Comparison of ENCODE assay signal across 14 cellular contexts in genomic region chr18:30903566-30903965, GRCh38.
A peak's percentile ranks its signal among the peaks of the same experiment; 100 is the strongest.
DNase-seq lines count a peak whose midpoint lies in the region; ATAC-seq and TF ChIP-seq lines count a peak whose summit lies in the region.
"Had no signal": no experiment of that assay in that cellular context is flagged by ENCODE, and none has a peak within 500 bp of the region (broad histone marks: within the 10 kb centered on the region; RNA-seq: fewer than 3 reads in every experiment).

No MANE protein-coding gene starts in this region.

- H3K9me3 ChIP-seq in mammary epithelial cell (replicated peaks; ENCODE audit: insufficient read depth, low read length) (no peaks in the 10 kb centered on the region), mesenchymal stem cell (ENCODE audit: control insufficient read depth, low read length) (no peaks in the 10 kb centered on the region)
- H3K9me3 ChIP-seq: esophagus muscularis mucosa had no signal

- no peak overlapping the region for H3K23ac ChIP-seq in mesenchymal stem cell (ENCODE audit: low read length in 2 of 2)

- H3K14ac ChIP-seq in mesenchymal stem cell (ENCODE audit: low read length in 2 of 2), result peak overlapping the region in 1 of 2 experiments; percentile 9

- intact Hi-C loops in mammary epithelial cell (cut with micrococcal nuclease), result no loop called here

- H3K9ac ChIP-seq in mammary epithelial cell (ENCODE audit: insufficient read depth, low read length) (no peak overlapping the region), mesenchymal stem cell (ENCODE audit: low read length) (no peak overlapping the region)

- H2AK5ac ChIP-seq in mesenchymal stem cell (ENCODE audit: low read length, severe bottlenecking), result no peak overlapping the region

- H4K20me1 ChIP-seq in mammary epithelial cell (ENCODE audit: insufficient read depth, low read length), result no peaks in the 10 kb centered on the region

- H4K91ac ChIP-seq in mesenchymal stem cell (ENCODE audit: low read length), result no peak overlapping the region

- dilution Hi-C loops in mammary epithelial cell (cut with HindIII; ENCODE audit: low sequenced_read_pairs), result no loop called here

- peaks cover 4% of the 10 kb centered on the region for H3K27me3 ChIP-seq in mammary epithelial cell (ENCODE audit: insufficient read depth, low read length)
- H3K27me3 ChIP-seq in mesenchymal stem cell (ENCODE audit: control insufficient read depth in 1 of 2, insufficient read depth in 1 of 2, low read length in 2 of 2), result no peaks in the 10 kb centered on the region
- H3K27me3 ChIP-seq: esophagus muscularis mucosa had no signal

- H2BK12ac ChIP-seq in mesenchymal stem cell (ENCODE audit: low read length in 2 of 2), result no peak overlapping the region

- no peak overlapping the region for H2AFZ ChIP-seq in mammary epithelial cell (ENCODE audit: low read depth, low read length)
- no peak overlapping the region for H2AFZ ChIP-seq in mesenchymal stem cell (ENCODE audit: low read depth, low read length)

- no peak overlapping the region for H3K27ac ChIP-seq in mammary epithelial cell (ENCODE audit: insufficient read depth, low read depth, low read length)
- no peak overlapping the region for H3K27ac ChIP-seq in mesenchymal stem cell (ENCODE audit: low read length, poor library complexity, severe bottlenecking)
- H3K27ac ChIP-seq: esophagus muscularis mucosa had no signal

- no peak overlapping the region for H3K18ac ChIP-seq in mesenchymal stem cell (ENCODE audit: low read depth in 1 of 2, low read length in 2 of 2)

- CTCF ChIA-PET in mammary epithelial cell (lab: Charles Lee; ENCODE audit: low non-redundant PET), result no interaction called here

- H3K4me3 ChIP-seq in mammary epithelial cell (replicated peaks in 1 of 3; ENCODE audit: insufficient read depth in 1 of 3, low read depth in 2 of 3, low read length in 3 of 3), result no peak overlapping the region
- no peak overlapping the region for H3K4me3 ChIP-seq in mesenchymal stem cell (ENCODE audit: insufficient read depth in 1 of 2, low read depth in 1 of 2, low read length in 2 of 2)
- H3K4me3 ChIP-seq: esophagus muscularis mucosa had no signal

- H3K4me1 ChIP-seq in mammary epithelial cell (ENCODE audit: insufficient read depth, low read length) (no peaks in the 10 kb centered on the region), mesenchymal stem cell (ENCODE audit: control insufficient read depth, insufficient read depth, low read depth, low read length) (no peaks in the 10 kb centered on the region)
- H3K4me1 ChIP-seq: esophagus muscularis mucosa had no signal

- no peak overlapping the region for H2BK120ac ChIP-seq in mesenchymal stem cell (ENCODE audit: low read depth, low read length)

- DNase-seq in EL (peak; percentile 1), LHCN-M2 (ENCODE audit: low read depth) (peak; percentile 2), mammary epithelial cell (peak; percentile 98), mesenchymal stem cell (peak; percentile 60), AG20443 (ENCODE audit: low spot score) (no peak), NCI-H1930 (lab: John Stamatoyannopoulos, UW) (no peak), NCI-H524 treated with DMSO at 0.1 percent for 48 hours (lab: John Stamatoyannopoulos, UW) (no peak)
- DNase-seq in stimulated activated naive CD8-positive, alpha-beta T cell treated with anti-CD3 and anti-CD28 coated beads, Interleukin-15, Interleukin-2, amounts not matched to agents 100 U/mL and 50 U/mL, for 24 hours, result no peak
- DNase-seq: activated CD4-positive, CD25-positive, alpha-beta regulatory T cell; aorta; left cardiac atrium; NCI-H2107; SHP77 treated with DMSO at 0.1 percent for 48 hours had no signal

- no peak overlapping the region for H2BK5ac ChIP-seq in mesenchymal stem cell (ENCODE audit: low read depth, low read length, poor library complexity, severe bottlenecking)

- no peak overlapping the region for H2BK15ac ChIP-seq in mesenchymal stem cell (ENCODE audit: low read depth, poor library complexity, severe bottlenecking)

- no peaks in the 10 kb centered on the region for H3K79me1 ChIP-seq in mesenchymal stem cell (replicated peaks; ENCODE audit: low read length, poor library complexity, severe bottlenecking)

- H3K4ac ChIP-seq in mesenchymal stem cell (ENCODE audit: low read depth in 1 of 2, low read length in 2 of 2), result no peak overlapping the region

- no peak for ATAC-seq in stimulated activated naive CD8-positive, alpha-beta T cell treated with anti-CD3 and anti-CD28 coated beads, Interleukin-15, Interleukin-2, amounts not matched to agents 100 U/mL and 50 U/mL, for 24 hours
- ATAC-seq: left cardiac atrium had no signal

- no peaks in the 10 kb centered on the region for H3K79me2 ChIP-seq in mammary epithelial cell (ENCODE audit: insufficient read depth, low read length)

- in situ Hi-C loops in mammary epithelial cell (cut with MboI; ENCODE audit: low sequenced_read_pairs in 2 of 2), result no loop called here

- no peaks in the 10 kb centered on the region for H3K36me3 ChIP-seq in mammary epithelial cell (ENCODE audit: insufficient read depth, low read length)
- no peaks in the 10 kb centered on the region for H3K36me3 ChIP-seq in mesenchymal stem cell (ENCODE audit: control insufficient read depth in 1 of 2, insufficient read depth in 2 of 2, low read depth in 1 of 2, low read length in 2 of 2)
- H3K36me3 ChIP-seq: esophagus muscularis mucosa had no signal

- H3K4me2 ChIP-seq in mammary epithelial cell (ENCODE audit: insufficient read depth, low read depth, low read length), result no peak overlapping the region
- no peak overlapping the region for H3K4me2 ChIP-seq in mesenchymal stem cell (ENCODE audit: low read length, poor library complexity, severe bottlenecking)

- no peak for TF ChIP-seq CTCF in mammary epithelial cell (conservative IDR thresholded peaks at IDR 0.05 in 1 of 2, IDR thresholded peaks at IDR 0.05 in 1 of 2; ENCODE audit: extremely low read depth in 1 of 2, insufficient read depth in 1 of 2, low read depth in 1 of 2, low read length in 2 of 2)

- BruUV-seq in mammary epithelial cell (replicated peaks; lab: Mats Ljungman, UMichigan), result no TSS peak

- no peak overlapping the region for H4K8ac ChIP-seq in mesenchymal stem cell (ENCODE audit: low read length)

Comparison
In these comparisons a context has a peak if more than half of its experiments do, and no peak if none do; other contexts are left out.
1. DNase-seq: peak in EL (single experiment), LHCN-M2 (single experiment), mammary epithelial cell (single experiment) and mesenchymal stem cell (single experiment); none in AG20443 (single experiment), NCI-H1930 (0 of 2), NCI-H524 treated with DMSO at 0.1 percent for 48 hours (single experiment) and stimulated activated naive CD8-positive, alpha-beta T cell treated with anti-CD3 and anti-CD28 coated beads, Interleukin-15, Interleukin-2, amounts not matched to agents 100 U/mL and 50 U/mL, for 24 hours (single experiment).